In genomic region chr21:16117331-16117730, GRCh38 we compare ENCODE assay signal across 17 cellular contexts.
DNase-seq lines count a peak whose midpoint lies in the region; ATAC-seq and TF ChIP-seq lines count a peak whose summit lies in the region.
"Had no signal": no experiment of that assay in that cellular context is flagged by ENCODE, and none has a peak within 500 bp of the region (broad histone marks: within the 10 kb centered on the region; RNA-seq: fewer than 3 reads in every experiment).

No MANE protein-coding gene starts in this region.

- H3K27me3 ChIP-seq in GM23338 (ENCODE audit: insufficient read depth) (no peaks in the 10 kb centered on the region), brain microvascular endothelial cell (replicated peaks) (no peaks in the 10 kb centered on the region), right atrium auricular region (no peaks in the 10 kb centered on the region), skeletal muscle tissue (ENCODE audit: control insufficient read depth in 3 of 3, insufficient read depth in 3 of 3, low read length in 3 of 3) (no peaks in the 10 kb centered on the region)

- H3K36me3 ChIP-seq in GM23338 (ENCODE audit: insufficient read depth) (no peaks in the 10 kb centered on the region), brain microvascular endothelial cell (replicated peaks) (no peaks in the 10 kb centered on the region), right atrium auricular region (no peaks in the 10 kb centered on the region), skeletal muscle tissue (ENCODE audit: control insufficient read depth in 3 of 3, insufficient read depth in 3 of 3, low read length in 3 of 3) (no peaks in the 10 kb centered on the region)

- H3K4me1 Mint-ChIP-seq in GM23338: peaks cover 10% of the 10 kb centered on the region; the same call in 2 of the 3 replicates
- no peaks in the 10 kb centered on the region for H3K4me1 Mint-ChIP-seq in activated CD4-positive, alpha-beta T cell treated with anti-CD3 and anti-CD28 coated beads, Interleukin-2, amount 10 ng/mL, durations not matched to agents 24 days and 14 days
- H3K4me1 Mint-ChIP-seq: activated B cell treated with CpG ODN at 0.5 μM for 24 hours; activated naive CD4-positive, alpha-beta T cell treated with anti-CD3 and anti-CD28 coated beads, Interleukin-2, amount 50 U/mL, for 24 hours; CD14-positive monocyte; immature natural killer cell; T-cell had no signal

- H3K27me3 Mint-ChIP-seq in GM23338 (ENCODE audit: insufficient read depth, low read depth, poor library complexity): no peaks in the 10 kb centered on the region
- no peaks in the 10 kb centered on the region for H3K27me3 Mint-ChIP-seq in activated CD4-positive, alpha-beta T cell treated with anti-CD3 and anti-CD28 coated beads, Interleukin-2, amount 10 ng/mL, durations not matched to agents 24 days and 14 days
- H3K27me3 Mint-ChIP-seq: activated B cell treated with CpG ODN at 0.5 μM for 24 hours; activated naive CD4-positive, alpha-beta T cell treated with anti-CD3 and anti-CD28 coated beads, Interleukin-2, amount 50 U/mL, for 24 hours; T-cell had no signal

- TF ChIP-seq CTCF in GM23338 (conservative IDR thresholded peaks at IDR 0.05; ENCODE audit: low read depth in 2 of 2) (no peak), brain microvascular endothelial cell (IDR thresholded peaks at IDR 0.05; ENCODE audit: low read depth, low read length, missing control alignments) (no peak), right atrium auricular region (IDR thresholded peaks at IDR 0.05) (no peak)

- peaks cover 0 to 8% of the 10 kb centered on the region in 2 donors for H3K9me3 ChIP-seq in right atrium auricular region
- no peaks in the 10 kb centered on the region for H3K9me3 ChIP-seq in skeletal muscle tissue (ENCODE audit: control insufficient read depth in 3 of 3, low read length in 3 of 3)

- H3K27ac ChIP-seq in GM23338 (ENCODE audit: low read depth) (no peak overlapping the region), brain microvascular endothelial cell (peak overlapping the region; percentile 91), right atrium auricular region (peak overlapping the region; percentile 56 to 57), skeletal muscle tissue (ENCODE audit: low read depth, low read length) (peak overlapping the region; percentile 41)
- H3K27ac ChIP-seq: PC-9 had no signal

- H4K20me1 ChIP-seq in GM23338 (replicated peaks; ENCODE audit: insufficient read depth): no peaks in the 10 kb centered on the region

- H3K4me3 ChIP-seq in GM23338 (no peak overlapping the region), brain microvascular endothelial cell (ENCODE audit: low read depth, low read length) (no peak overlapping the region), right atrium auricular region (no peak overlapping the region), skeletal muscle tissue (ENCODE audit: low read length in 3 of 3) (no peak overlapping the region)
- H3K4me3 ChIP-seq: PC-9 had no signal

- ATAC-seq in GM23338 (no peak), HG03139 (IDR thresholded peaks at IDR 0.05; ENCODE audit: unreplicated experiment) (no peak)
- ATAC-seq: T-cell had no signal

- in situ Hi-C loops in brain microvascular endothelial cell (cut with HindIII; ENCODE audit: low pct_ligation_motif_present, low sequenced_read_pairs): no loop called here

- no peaks in the 10 kb centered on the region for H3F3A ChIP-seq in GM23338 (replicated peaks; ENCODE audit: low read depth)

- peak overlapping the region in 1 of 3 donors; percentile 1 for H3K9ac ChIP-seq in skeletal muscle tissue (ENCODE audit: low read depth in 1 of 3, low read length in 3 of 3)

- peaks cover 4% of the 10 kb centered on the region; the same call in 2 of the 3 replicates for H3K36me3 Mint-ChIP-seq in GM23338 (ENCODE audit: low read depth)
- H3K36me3 Mint-ChIP-seq in activated CD4-positive, alpha-beta T cell treated with anti-CD3 and anti-CD28 coated beads, Interleukin-2, amount 10 ng/mL, durations not matched to agents 24 days and 14 days (ENCODE audit: low read depth): no peaks in the 10 kb centered on the region
- H3K36me3 Mint-ChIP-seq: activated naive CD4-positive, alpha-beta T cell treated with anti-CD3 and anti-CD28 coated beads, Interleukin-2, amount 50 U/mL, for 24 hours; CD14-positive monocyte; immature natural killer cell; T-cell had no signal

- H3K9me2 ChIP-seq in GM23338 (ENCODE audit: insufficient read depth): no peaks in the 10 kb centered on the region

- H3K79me2 ChIP-seq in GM23338 (replicated peaks; ENCODE audit: insufficient read depth): no peaks in the 10 kb centered on the region

- peaks cover 9% of the 10 kb centered on the region; the same call in 1 of the 3 replicates for H3K9me3 Mint-ChIP-seq in GM23338
- H3K9me3 Mint-ChIP-seq in activated CD4-positive, alpha-beta T cell treated with anti-CD3 and anti-CD28 coated beads, Interleukin-2, amount 10 ng/mL, durations not matched to agents 24 days and 14 days: no peaks in the 10 kb centered on the region
- H3K9me3 Mint-ChIP-seq: activated naive CD4-positive, alpha-beta T cell treated with anti-CD3 and anti-CD28 coated beads, Interleukin-2, amount 50 U/mL, for 24 hours had no signal

- H2AFZ ChIP-seq in GM23338: no peak overlapping the region
- H2AFZ ChIP-seq: PC-9 had no signal

- 0 out of 2 replicates have a peak overlapping the region, but pooled peaks have one; percentile 72 for H3K27ac Mint-ChIP-seq in GM23338
- no peak overlapping the region for H3K27ac Mint-ChIP-seq in activated CD4-positive, alpha-beta T cell treated with anti-CD3 and anti-CD28 coated beads, Interleukin-2, amount 10 ng/mL, durations not matched to agents 24 days and 14 days
- H3K27ac Mint-ChIP-seq: activated B cell treated with CpG ODN at 0.5 μM for 24 hours; activated naive CD4-positive, alpha-beta T cell treated with anti-CD3 and anti-CD28 coated beads, Interleukin-2, amount 50 U/mL, for 24 hours; CD14-positive monocyte; immature natural killer cell; T-cell had no signal

- no peak overlapping the region for H3K4me2 ChIP-seq in GM23338
- H3K4me2 ChIP-seq: PC-9 had no signal

- H3K4me3 Mint-ChIP-seq in GM23338: no peak overlapping the region
- H3K4me3 Mint-ChIP-seq in activated CD4-positive, alpha-beta T cell treated with anti-CD3 and anti-CD28 coated beads, Interleukin-2, amount 10 ng/mL, durations not matched to agents 24 days and 14 days: no peak overlapping the region
- H3K4me3 Mint-ChIP-seq: activated B cell treated with CpG ODN at 0.5 μM for 24 hours; activated naive CD4-positive, alpha-beta T cell treated with anti-CD3 and anti-CD28 coated beads, Interleukin-2, amount 50 U/mL, for 24 hours; CD14-positive monocyte; immature natural killer cell; T-cell had no signal

- DNase-seq in GM23338 (ENCODE audit: low spot score) (no peak), brain microvascular endothelial cell (no peak), right atrium auricular region (ENCODE audit: low spot score) (no peak), UCSD-AML1 (lab: John Stamatoyannopoulos, UW; ENCODE audit: unreplicated experiment) (no peak)
- DNase-seq in activated CD4-positive, alpha-beta T cell treated with anti-CD3 and anti-CD28 coated beads, Interleukin-2, amount 10 ng/mL, durations not matched to agents 24 days and 14 days: no peak
- DNase-seq: activated B cell treated with CpG ODN at 0.5 μM for 24 hours; activated CD8-positive, alpha-beta memory T cell treated with anti-CD3 and anti-CD28 coated beads, Interleukin-2, amount 50 U/mL, for 4 hours; cortex of kidney; GDM1; immature natural killer cell; NCI-H1436; PC-9; T-cell had no signal

- H3K4me1 ChIP-seq in GM23338 (ENCODE audit: insufficient read depth): no peaks in the 10 kb centered on the region
- no peaks in the 10 kb centered on the region for H3K4me1 ChIP-seq in right atrium auricular region
- H3K4me1 ChIP-seq in skeletal muscle tissue (ENCODE audit: control insufficient read depth in 3 of 3, insufficient read depth in 3 of 3, low read length in 3 of 3): no peaks in the 10 kb centered on the region

- intact Hi-C loops in activated CD4-positive, alpha-beta T cell treated with anti-CD3 and anti-CD28 coated beads, Interleukin-2, amount 10 ng/mL, durations not matched to agents 24 days and 14 days (cut with micrococcal nuclease): no loop called here

TF ChIP-seq in GM23338, 12 proteins besides CTCF, POLR2A, EP300 and RAD21:
- TF ChIP-seq, protein P1, sequence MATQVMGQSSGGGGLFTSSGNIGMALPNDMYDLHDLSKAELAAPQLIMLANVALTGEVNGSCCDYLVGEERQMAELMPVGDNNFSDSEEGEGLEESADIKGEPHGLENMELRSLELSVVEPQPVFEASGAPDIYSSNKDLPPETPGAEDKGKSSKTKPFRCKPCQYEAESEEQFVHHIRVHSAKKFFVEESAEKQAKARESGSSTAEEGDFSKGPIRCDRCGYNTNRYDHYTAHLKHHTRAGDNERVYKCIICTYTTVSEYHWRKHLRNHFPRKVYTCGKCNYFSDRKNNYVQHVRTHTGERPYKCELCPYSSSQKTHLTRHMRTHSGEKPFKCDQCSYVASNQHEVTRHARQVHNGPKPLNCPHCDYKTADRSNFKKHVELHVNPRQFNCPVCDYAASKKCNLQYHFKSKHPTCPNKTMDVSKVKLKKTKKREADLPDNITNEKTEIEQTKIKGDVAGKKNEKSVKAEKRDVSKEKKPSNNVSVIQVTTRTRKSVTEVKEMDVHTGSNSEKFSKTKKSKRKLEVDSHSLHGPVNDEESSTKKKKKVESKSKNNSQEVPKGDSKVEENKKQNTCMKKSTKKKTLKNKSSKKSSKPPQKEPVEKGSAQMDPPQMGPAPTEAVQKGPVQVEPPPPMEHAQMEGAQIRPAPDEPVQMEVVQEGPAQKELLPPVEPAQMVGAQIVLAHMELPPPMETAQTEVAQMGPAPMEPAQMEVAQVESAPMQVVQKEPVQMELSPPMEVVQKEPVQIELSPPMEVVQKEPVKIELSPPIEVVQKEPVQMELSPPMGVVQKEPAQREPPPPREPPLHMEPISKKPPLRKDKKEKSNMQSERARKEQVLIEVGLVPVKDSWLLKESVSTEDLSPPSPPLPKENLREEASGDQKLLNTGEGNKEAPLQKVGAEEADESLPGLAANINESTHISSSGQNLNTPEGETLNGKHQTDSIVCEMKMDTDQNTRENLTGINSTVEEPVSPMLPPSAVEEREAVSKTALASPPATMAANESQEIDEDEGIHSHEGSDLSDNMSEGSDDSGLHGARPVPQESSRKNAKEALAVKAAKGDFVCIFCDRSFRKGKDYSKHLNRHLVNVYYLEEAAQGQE (IDR thresholded peaks at IDR 0.05; ENCODE audit: unreplicated experiment): no peak
- no peak for TF ChIP-seq EZH2 (IDR thresholded peaks at IDR 0.05; ENCODE audit: low read depth, unreplicated experiment)
TF ChIP-seq in GM23338: peak in this region for 0.
